Comparison of ENCODE assay signal across 10 cellular contexts in genomic region chr20:25220810-25221591, GRCh38. TPM values are rescaled to one million over a fixed set of nuclear protein-coding genes. Genes with fewer than 3 reads are reported as not detected.
DNase-seq lines count a peak whose midpoint lies in the region; ATAC-seq and TF ChIP-seq lines count a peak whose summit lies in the region.
"Had no signal": no experiment of that assay in that cellular context is flagged by ENCODE, and none has a peak within 500 bp of the region (broad histone marks: within the 10 kb centered on the region; RNA-seq: fewer than 3 reads in every experiment).

No MANE protein-coding gene starts in this region.

- H3K4me1 ChIP-seq in SJSA1 (replicated peaks) (peaks cover 73% of the 10 kb centered on the region), transverse colon (peaks cover 6 to 23% (median 10%) of the 10 kb centered on the region in 4 donors)

- H3K9me3 Mint-ChIP-seq in activated naive CD4-positive, alpha-beta T cell treated with anti-CD3 and anti-CD28 coated beads, Interleukin-2, amount 50 U/mL, for 72 hours: no peaks in the 10 kb centered on the region
- no peaks in the 10 kb centered on the region for H3K9me3 Mint-ChIP-seq in activated naive CD4-positive, alpha-beta T cell treated with anti-CD3 and anti-CD28 coated beads for 36 hours
- no peaks in the 10 kb centered on the region for H3K9me3 Mint-ChIP-seq in CD4-positive, alpha-beta T cell

- no peak for TF ChIP-seq CTCF in transverse colon (IDR thresholded peaks at IDR 0.05)
- no peak for TF ChIP-seq CTCF in CD4-positive, alpha-beta T cell (IDR thresholded peaks at IDR 0.05)

- ATAC-seq in activated naive CD4-positive, alpha-beta T cell treated with anti-CD3 and anti-CD28 coated beads, Interleukin-2, amount 50 U/mL, for 72 hours: no peak
- ATAC-seq in HG03196 (IDR thresholded peaks at IDR 0.05; ENCODE audit: unreplicated experiment): no peak
- ATAC-seq in CD4-positive, alpha-beta T cell (ENCODE audit: poor library complexity): no peak

- no peaks in the 10 kb centered on the region for H3K27me3 ChIP-seq in SJSA1 (replicated peaks)
- no peaks in the 10 kb centered on the region for H3K27me3 ChIP-seq in transverse colon
- H3K27me3 ChIP-seq in CD4-positive, alpha-beta T cell (ENCODE audit: control insufficient read depth, insufficient read depth, low read length): no peaks in the 10 kb centered on the region

- H3K27ac ChIP-seq in SJSA1 (peak overlapping the region; percentile 80), transverse colon (peak overlapping the region; percentile 11 to 58 (median 46))
- no peak overlapping the region for H3K27ac ChIP-seq in CD4-positive, alpha-beta T cell (ENCODE audit: low read depth, low read length)

- no peak overlapping the region for H3K4me3 Mint-ChIP-seq in activated naive CD4-positive, alpha-beta T cell treated with anti-CD3 and anti-CD28 coated beads for 36 hours
- no peak overlapping the region for H3K4me3 Mint-ChIP-seq in CD4-positive, alpha-beta T cell

- in situ Hi-C loops in transverse colon (cut with MboI; ENCODE audit: low pct_ligation_motif_present in 1 of 4, low pct_unique_long_range_greater_than_20kb in 1 of 4, low sequenced_read_pairs in 3 of 4): no loop called here
- in situ Hi-C loops in ACHN (cut with HindIII; ENCODE audit: low pct_ligation_motif_present, low pct_unique_long_range_greater_than_20kb, low sequenced_read_pairs): no loop called here

- H3K27me3 Mint-ChIP-seq in activated naive CD4-positive, alpha-beta T cell treated with anti-CD3 and anti-CD28 coated beads for 36 hours (ENCODE audit: low read depth): no peaks in the 10 kb centered on the region
- H3K27me3 Mint-ChIP-seq in CD4-positive, alpha-beta T cell: no peaks in the 10 kb centered on the region

- H3K4me3 ChIP-seq in SJSA1 (no peak overlapping the region), transverse colon (no peak overlapping the region)

- WGBS in transverse colon (ENCODE audit: low coverage in 1 of 2), 2 donors: 70 to 80% methylated on average over 2 to 15 of the region's 15 CpGs

- CTCF ChIA-PET in activated naive CD4-positive, alpha-beta T cell treated with anti-CD3 and anti-CD28 coated beads for 36 hours (lab: Charles Lee): interaction anchor here (0.5 to 1.1 kb wide), 2 partner anchors 27 to 186 kb away, joined by 3 read pairs; partner anchors contain the start of gene PYGB
- CTCF ChIA-PET in CD4-positive, alpha-beta T cell (lab: Charles Lee): no interaction called here

- TF ChIP-seq EP300 in transverse colon (IDR thresholded peaks at IDR 0.05; ENCODE audit: low read depth): no peak

- intact Hi-C loops in activated naive CD4-positive, alpha-beta T cell treated with anti-CD3 and anti-CD28 coated beads for 36 hours (cut with micrococcal nuclease): no loop called here
- intact Hi-C loops in transverse colon (cut with DNase I; ENCODE audit: low total_unique reads): no loop called here
- intact Hi-C loops in CD4-positive, alpha-beta T cell (cut with DNase I, micrococcal nuclease): no loop called here

- peaks cover 69% of the 10 kb centered on the region for H3K36me3 ChIP-seq in SJSA1
- H3K36me3 ChIP-seq in transverse colon: peaks cover 0 to 15% (median 3%) of the 10 kb centered on the region in 4 donors

- no peak for TF ChIP-seq POLR2A in transverse colon (IDR thresholded peaks at IDR 0.05)

- H3K9me3 ChIP-seq in SJSA1 (replicated peaks) (no peaks in the 10 kb centered on the region), transverse colon (no peaks in the 10 kb centered on the region)
- H3K9me3 ChIP-seq in CD4-positive, alpha-beta T cell (ENCODE audit: control insufficient read depth, low read length): no peaks in the 10 kb centered on the region

- no peak for DNase-seq in activated naive CD4-positive, alpha-beta T cell treated with anti-CD3 and anti-CD28 coated beads, Interleukin-2, amount 50 U/mL, for 72 hours (ENCODE audit: low spot score in 2 of 2)
- no peak for DNase-seq in activated naive CD4-positive, alpha-beta T cell treated with anti-CD3 and anti-CD28 coated beads for 36 hours
- DNase-seq in SJSA1 (ENCODE audit: low read depth in 1 of 2, low spot score in 2 of 2) (no peak), iPS-NIHi7 (ENCODE audit: extremely low spot score) (peak; percentile 9), transverse colon (peak; percentile 83), ACHN (no peak)
- DNase-seq in CD4-positive, alpha-beta T cell: no peak
- DNase-seq: activated CD8-positive, alpha-beta memory T cell treated with anti-CD3 and anti-CD28 coated beads, Interleukin-2, amount 50 U/mL, for 48 hours; T1000 had no signal

- H3K4me1 Mint-ChIP-seq in activated naive CD4-positive, alpha-beta T cell treated with anti-CD3 and anti-CD28 coated beads for 36 hours (ENCODE audit: low read depth): peaks cover 5% of the 10 kb centered on the region
- no peaks in the 10 kb centered on the region for H3K4me1 Mint-ChIP-seq in CD4-positive, alpha-beta T cell (ENCODE audit: low read depth)

- H3K27ac Mint-ChIP-seq in activated naive CD4-positive, alpha-beta T cell treated with anti-CD3 and anti-CD28 coated beads, Interleukin-2, amount 50 U/mL, for 72 hours: peak overlapping the region; percentile 70 to 81
- H3K27ac Mint-ChIP-seq in activated naive CD4-positive, alpha-beta T cell treated with anti-CD3 and anti-CD28 coated beads for 36 hours: no peak overlapping the region
- H3K27ac Mint-ChIP-seq in CD4-positive, alpha-beta T cell: no peak overlapping the region

- POLR2A ChIA-PET in CD4-positive, alpha-beta T cell (lab: Charles Lee): no interaction called here

- H3K36me3 Mint-ChIP-seq in activated naive CD4-positive, alpha-beta T cell treated with anti-CD3 and anti-CD28 coated beads, Interleukin-2, amount 50 U/mL, for 72 hours: no peaks in the 10 kb centered on the region
- H3K36me3 Mint-ChIP-seq in activated naive CD4-positive, alpha-beta T cell treated with anti-CD3 and anti-CD28 coated beads for 36 hours (ENCODE audit: low read depth): peaks cover 7% of the 10 kb centered on the region
- H3K36me3 Mint-ChIP-seq in CD4-positive, alpha-beta T cell (ENCODE audit: low read depth): peaks cover 30% of the 10 kb centered on the region

RNA-seq across cellular contexts. Expression of gene ENTPD6, which starts 25.5 kb away (rescaled TPM):
- total RNA-seq in activated naive CD4-positive, alpha-beta T cell treated with anti-CD3 and anti-CD28 coated beads, Interleukin-2, amount 50 U/mL, for 72 hours: 10 to 100 TPM; 38.8 to 45.6 TPM
- total RNA-seq in activated naive CD4-positive, alpha-beta T cell treated with anti-CD3 and anti-CD28 coated beads for 36 hours: 10 to 100 TPM; 63.6 to 66.6 TPM
- total RNA-seq in SJSA1 (2014; rRNA removed; shearing (Covaris generic)): 68.0 and 77.0 TPM in 2 replicates
- total RNA-seq in transverse colon: 100 to 1,000 TPM; 163 to 261 (median 224) TPM
- 10 to 100 TPM; 78.5 to 85.1 TPM for total RNA-seq in CD4-positive, alpha-beta T cell

RNA-seq across cellular contexts. Expression of gene PYGB, which starts 26.9 kb away (rescaled TPM):
- 10 to 100 TPM; 19.1 to 30.8 TPM for total RNA-seq in activated naive CD4-positive, alpha-beta T cell treated with anti-CD3 and anti-CD28 coated beads, Interleukin-2, amount 50 U/mL, for 72 hours
- 10 to 100 TPM; 19.6 to 20.0 TPM for total RNA-seq in activated naive CD4-positive, alpha-beta T cell treated with anti-CD3 and anti-CD28 coated beads for 36 hours
- 175 and 192 TPM in 2 replicates for total RNA-seq in SJSA1 (2014; rRNA removed; shearing (Covaris generic))
- 100 to 1,000 TPM; 195 to 554 (median 359) TPM for total RNA-seq in transverse colon
- 10 to 100 TPM; 26.3 to 27.5 TPM for total RNA-seq in CD4-positive, alpha-beta T cell

Comparison
In these comparisons a context has a peak if more than half of its experiments do, and no peak if none do; other contexts are left out.
1. H3K27ac Mint-ChIP-seq: peak in activated naive CD4-positive, alpha-beta T cell treated with anti-CD3 and anti-CD28 coated beads, Interleukin-2, amount 50 U/mL, for 72 hours (2 of 2); none in activated naive CD4-positive, alpha-beta T cell treated with anti-CD3 and anti-CD28 coated beads for 36 hours (single experiment) and CD4-positive, alpha-beta T cell (single experiment).
2. DNase-seq: peak in iPS-NIHi7 (single experiment) and transverse colon (single experiment); none in activated naive CD4-positive, alpha-beta T cell treated with anti-CD3 and anti-CD28 coated beads, Interleukin-2, amount 50 U/mL, for 72 hours (0 of 2), activated naive CD4-positive, alpha-beta T cell treated with anti-CD3 and anti-CD28 coated beads for 36 hours (single experiment), SJSA1 (0 of 2), ACHN (single experiment) and CD4-positive, alpha-beta T cell (0 of 10).